ENCODE assay signal across 10 cellular contexts in the genomic region with DNA sequence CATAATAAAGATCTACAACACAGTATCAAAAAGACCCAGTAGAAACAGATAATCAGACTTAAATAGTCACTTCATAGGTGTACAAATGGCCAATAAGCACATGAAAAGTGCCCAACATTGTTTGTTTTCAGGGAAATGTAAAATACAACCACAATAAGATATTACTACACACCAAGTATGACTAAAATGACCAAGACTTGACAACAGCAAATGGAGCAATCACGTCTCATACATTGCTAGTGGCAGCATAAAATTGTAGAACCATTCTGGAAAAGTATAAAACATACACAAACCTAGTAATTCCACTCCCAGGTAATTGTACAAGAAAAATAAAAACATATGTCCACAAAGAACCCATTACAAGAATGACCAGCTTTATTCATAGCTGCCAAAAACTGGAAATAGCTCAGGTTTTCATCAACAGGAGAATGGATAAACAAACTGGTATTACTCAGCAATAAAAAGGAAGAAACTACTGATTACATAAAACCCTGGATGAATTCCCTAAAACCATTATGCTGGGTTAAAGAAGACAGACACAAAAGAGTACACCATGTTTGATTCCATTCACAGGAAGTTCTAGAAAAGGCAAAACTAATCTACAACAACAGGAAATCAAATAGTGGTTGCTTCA.
A peak's percentile ranks its signal among the peaks of the same experiment; 100 is the strongest.
DNase-seq lines count a peak whose midpoint lies in the region; TF ChIP-seq lines count a peak whose summit lies in the region.
"Had no signal": no experiment of that assay in that cellular context is flagged by ENCODE, and none has a peak within 500 bp of the region (broad histone marks: within the 10 kb centered on the region; RNA-seq: fewer than 3 reads in every experiment).

No MANE protein-coding gene starts in this region.

- TF ChIP-seq CTCF in AG04449 (IDR thresholded peaks at IDR 0.05; ENCODE audit: insufficient read depth, low read length, missing control alignments) (no peak), cardiac fibroblast (IDR thresholded peaks at IDR 0.05; ENCODE audit: low read depth, low read length) (no peak), mesothelial cell of epicardium (IDR thresholded peaks at IDR 0.05; ENCODE audit: unreplicated experiment) (no peak)

- DNase-seq in AG04449 (ENCODE audit: low read depth, low spot score) = peak; percentile 16
- DNase-seq in H4 (ENCODE audit: low spot score) = peak; percentile 81
- DNase-seq in cardiac fibroblast (ENCODE audit: low read depth in 2 of 2) = peak; percentile 78 to 79
- DNase-seq in mesothelial cell of epicardium (ENCODE audit: low spot score in 2 of 2, unreplicated experiment in 2 of 2) = no peak
- no peak for DNase-seq in stimulated activated CD4-positive, alpha-beta T cell treated with anti-CD3 and anti-CD28 coated beads, Interleukin-1b, Interleukin-23, amount 100 ng/mL, for 48 hours
- DNase-seq in GM19238 (ENCODE audit: insufficient read length, low spot score) = no peak
- DNase-seq in NCI-H1048 (lab: John Stamatoyannopoulos, UW) = no peak
- DNase-seq in iPS-NIHi11 (ENCODE audit: low spot score) = no peak
- DNase-seq: activated gamma-delta T cell, NCI-H2171 treated with DMSO at 0.1 percent for 48 hours had no signal

- peak overlapping the region; percentile 47 for H3K27ac Mint-ChIP-seq in mesothelial cell of epicardium

- POLR2A ChIA-PET in AG04449 (lab: Yijun Ruan, JAX) = interaction anchor here (0.6 kb wide), 1 partner anchor 185 kb away, joined by 3 read pairs; no protein-coding TSS in a partner anchor

- H3K4me3 Mint-ChIP-seq in mesothelial cell of epicardium = no peak overlapping the region

- no peak overlapping the region for H3K4me3 ChIP-seq in AG04449 (ENCODE audit: low read depth, low read length)
- no peak overlapping the region for H3K4me3 ChIP-seq in cardiac fibroblast (replicated peaks in 1 of 2; ENCODE audit: low read depth in 2 of 2, low read length in 2 of 2)

- CTCF ChIA-PET in AG04449 (lab: Yijun Ruan, JAX) = no interaction called here

- H3K36me3 Mint-ChIP-seq in mesothelial cell of epicardium = peaks cover 45% of the 10 kb centered on the region

- peaks cover 13% of the 10 kb centered on the region for H3K9me3 Mint-ChIP-seq in mesothelial cell of epicardium

- no peaks in the 10 kb centered on the region for H3K27me3 Mint-ChIP-seq in mesothelial cell of epicardium (ENCODE audit: low read depth)

- no peaks in the 10 kb centered on the region for H3K4me1 Mint-ChIP-seq in mesothelial cell of epicardium

Comparison
In these comparisons a context has a peak if more than half of its experiments do, and no peak if none do; other contexts are left out.
1. DNase-seq: peak in AG04449 (single experiment), H4 (single experiment) and cardiac fibroblast (2 of 2); none in mesothelial cell of epicardium (0 of 2), stimulated activated CD4-positive, alpha-beta T cell treated with anti-CD3 and anti-CD28 coated beads, Interleukin-1b, Interleukin-23, amount 100 ng/mL, for 48 hours (single experiment), GM19238 (single experiment), NCI-H1048 (single experiment) and iPS-NIHi11 (single experiment).